Comparison of ENCODE assay signal across 9 cellular contexts in genomic region chr10:29304259-29305030, GRCh38. TPM values are rescaled to one million over a fixed set of nuclear protein-coding genes. Genes with fewer than 3 reads are reported as not detected.
DNase-seq lines count a peak whose midpoint lies in the region; ATAC-seq and TF ChIP-seq lines count a peak whose summit lies in the region.
"Had no signal": no experiment of that assay in that cellular context is flagged by ENCODE, and none has a peak within 500 bp of the region (broad histone marks: within the 10 kb centered on the region; RNA-seq: fewer than 3 reads in every experiment).

No MANE protein-coding gene starts in this region.

- 15 to 17% methylated on average over 6 of the region's 6 CpGs for WGBS in upper lobe of left lung, 2 donors

- H3K9me3 ChIP-seq in CD8-positive, alpha-beta T cell (ENCODE audit: low read length): no peaks in the 10 kb centered on the region
- H3K9me3 ChIP-seq in upper lobe of left lung: peaks cover 0 to 15% (median 8%) of the 10 kb centered on the region in 4 donors

- POLR2A ChIA-PET in CD8-positive, alpha-beta T cell (lab: Charles Lee): interaction anchor here (0.5 kb wide), 1 partner anchor 37 kb away, joined by 3 read pairs; no protein-coding TSS in a partner anchor

- no peak for ATAC-seq in CD8-positive, alpha-beta T cell
- peak; percentile 65 for ATAC-seq in GM21390 (IDR thresholded peaks at IDR 0.05; ENCODE audit: unreplicated experiment)
- peak; percentile 67 to 92 for ATAC-seq in upper lobe of left lung (ENCODE audit: low FRiP score in 2 of 2)
- no peak for ATAC-seq in HG03571 (IDR thresholded peaks at IDR 0.05; ENCODE audit: unreplicated experiment)
- ATAC-seq: T-cell had no signal

- peaks cover 2% of the 10 kb centered on the region for H3K4me1 Mint-ChIP-seq in CD8-positive, alpha-beta T cell (ENCODE audit: low read depth)
- no peaks in the 10 kb centered on the region for H3K4me1 Mint-ChIP-seq in T-helper 2 cell treated with Interferon-gamma antibody and Interleukin-4, amounts not matched to agents 5 μg/mL and 100 μg/mL, for 36 hours (ENCODE audit: low read depth)
- H3K4me1 Mint-ChIP-seq in mesothelial cell of epicardium: peaks cover 21% of the 10 kb centered on the region

- no peaks in the 10 kb centered on the region for H3K36me3 Mint-ChIP-seq in CD8-positive, alpha-beta T cell
- no peaks in the 10 kb centered on the region for H3K36me3 Mint-ChIP-seq in T-helper 2 cell treated with Interferon-gamma antibody and Interleukin-4, amounts not matched to agents 5 μg/mL and 100 μg/mL, for 36 hours (ENCODE audit: low read depth)
- peaks cover 23% of the 10 kb centered on the region for H3K36me3 Mint-ChIP-seq in mesothelial cell of epicardium

- peak; percentile 27 for TF ChIP-seq CTCF in CD8-positive, alpha-beta T cell (IDR thresholded peaks at IDR 0.05)
- peak; percentile 76 for TF ChIP-seq CTCF in epithelial cell of esophagus (IDR thresholded peaks at IDR 0.05; ENCODE audit: insufficient read depth, low read depth, low read length, missing control alignments)
- TF ChIP-seq CTCF in mesothelial cell of epicardium (IDR thresholded peaks at IDR 0.05; ENCODE audit: unreplicated experiment): peak; percentile 75
- peak; percentile 63 to 78 (median 72) for TF ChIP-seq CTCF in upper lobe of left lung (IDR thresholded peaks at IDR 0.05)

- peaks cover 13% of the 10 kb centered on the region for H3K9me3 Mint-ChIP-seq in CD8-positive, alpha-beta T cell
- H3K9me3 Mint-ChIP-seq in T-helper 2 cell treated with Interferon-gamma antibody and Interleukin-4, amounts not matched to agents 5 μg/mL and 100 μg/mL, for 36 hours: peaks cover 12% of the 10 kb centered on the region
- H3K9me3 Mint-ChIP-seq in mesothelial cell of epicardium: peaks cover 37% of the 10 kb centered on the region

- DNase-seq in CD8-positive, alpha-beta T cell: peak in 1 of 7 experiments; percentile 10
- peak; percentile 79 for DNase-seq in NCI-H1436 (lab: John Stamatoyannopoulos, UW)
- no peak for DNase-seq in T-helper 2 cell treated with Interferon-gamma antibody and Interleukin-4, amounts not matched to agents 5 μg/mL and 100 μg/mL, for 36 hours (ENCODE audit: low spot score)
- DNase-seq in epithelial cell of esophagus (ENCODE audit: low read depth): peak; percentile 65
- DNase-seq in mesothelial cell of epicardium (ENCODE audit: low spot score in 2 of 2, unreplicated experiment in 2 of 2): peak in 1 of 2 experiments; percentile 70
- no peak for DNase-seq in upper lobe of left lung

- no peak for TF ChIP-seq EP300 in upper lobe of left lung (IDR thresholded peaks at IDR 0.05)

- H3K4me1 ChIP-seq in CD8-positive, alpha-beta T cell (ENCODE audit: insufficient read depth, low read length): no peaks in the 10 kb centered on the region
- H3K4me1 ChIP-seq in upper lobe of left lung: peaks cover 0 to 8% (median 0%) of the 10 kb centered on the region in 4 donors

- no peak overlapping the region for H3K27ac Mint-ChIP-seq in CD8-positive, alpha-beta T cell
- H3K27ac Mint-ChIP-seq in T-helper 2 cell treated with Interferon-gamma antibody and Interleukin-4, amounts not matched to agents 5 μg/mL and 100 μg/mL, for 36 hours: no peak overlapping the region
- peak overlapping the region; percentile 79 for H3K27ac Mint-ChIP-seq in mesothelial cell of epicardium
- H3K27ac Mint-ChIP-seq: T-cell had no signal

- H3K27me3 ChIP-seq in CD8-positive, alpha-beta T cell (ENCODE audit: insufficient read depth, low read length): no peaks in the 10 kb centered on the region
- no peaks in the 10 kb centered on the region for H3K27me3 ChIP-seq in upper lobe of left lung

- no peak overlapping the region for H3K4me3 Mint-ChIP-seq in CD8-positive, alpha-beta T cell
- H3K4me3 Mint-ChIP-seq in T-helper 2 cell treated with Interferon-gamma antibody and Interleukin-4, amounts not matched to agents 5 μg/mL and 100 μg/mL, for 36 hours: peak overlapping the region; percentile 51
- H3K4me3 Mint-ChIP-seq in mesothelial cell of epicardium: peak overlapping the region; percentile 0
- H3K4me3 Mint-ChIP-seq: T-cell had no signal

- H3K4me3 ChIP-seq in CD8-positive, alpha-beta T cell (ENCODE audit: low read depth, low read length): no peak overlapping the region
- H3K4me3 ChIP-seq in epithelial cell of esophagus (ENCODE audit: low read length): no peak overlapping the region
- H3K4me3 ChIP-seq in upper lobe of left lung: no peak overlapping the region

- no peak overlapping the region for H3K27ac ChIP-seq in CD8-positive, alpha-beta T cell (ENCODE audit: low read depth, low read length)
- no peak overlapping the region for H3K27ac ChIP-seq in upper lobe of left lung

- H3K36me3 ChIP-seq in CD8-positive, alpha-beta T cell (ENCODE audit: insufficient read depth, low read length): no peaks in the 10 kb centered on the region
- no peaks in the 10 kb centered on the region for H3K36me3 ChIP-seq in upper lobe of left lung

- intact Hi-C loops in CD8-positive, alpha-beta T cell (cut with DNase I, micrococcal nuclease): loop anchor here in 1 of 2 experiments (1.0 to 2.0 kb wide), 2 partner anchors 640 to 676 kb away; no protein-coding TSS in a partner anchor

- CTCF ChIA-PET in CD8-positive, alpha-beta T cell (lab: Charles Lee): interaction anchor here (1.0 to 1.8 kb wide), 6 partner anchors 10 to 677 kb away, joined by 3 to 12 read pairs (median 4); no protein-coding TSS in a partner anchor

- TF ChIP-seq POLR2A in upper lobe of left lung (IDR thresholded peaks at IDR 0.05): no peak

- peaks cover 35% of the 10 kb centered on the region for H3K27me3 Mint-ChIP-seq in CD8-positive, alpha-beta T cell (ENCODE audit: low read depth)
- peaks cover 8% of the 10 kb centered on the region for H3K27me3 Mint-ChIP-seq in T-helper 2 cell treated with Interferon-gamma antibody and Interleukin-4, amounts not matched to agents 5 μg/mL and 100 μg/mL, for 36 hours (ENCODE audit: low read depth)
- H3K27me3 Mint-ChIP-seq in mesothelial cell of epicardium (ENCODE audit: low read depth): no peaks in the 10 kb centered on the region

RNA-seq across cellular contexts. Expression of gene LYZL1, which starts 15.6 kb away (rescaled TPM):
- total RNA-seq in CD8-positive, alpha-beta T cell: not detected
- total RNA-seq in mesothelial cell of epicardium (not detected in 3 replicates), upper lobe of left lung (not detected)
- total RNA-seq: T-cell had no signal

Comparison
In these comparisons a context has a peak if more than half of its experiments do, and no peak if none do; other contexts are left out.
1. ATAC-seq: peak in GM21390 (single experiment) and upper lobe of left lung (2 of 2); none in CD8-positive, alpha-beta T cell (single experiment) and HG03571 (single experiment).
2. DNase-seq: peak in NCI-H1436 (single experiment) and epithelial cell of esophagus (single experiment); none in T-helper 2 cell treated with Interferon-gamma antibody and Interleukin-4, amounts not matched to agents 5 μg/mL and 100 μg/mL, for 36 hours (single experiment) and upper lobe of left lung (0 of 2).
3. Peak in every context shown above with its lines, with median percentiles within 50 percentile points of each other: CTCF ChIP-seq.